Comparison of ENCODE assay signal across 21 cellular contexts in the genomic region with DNA sequence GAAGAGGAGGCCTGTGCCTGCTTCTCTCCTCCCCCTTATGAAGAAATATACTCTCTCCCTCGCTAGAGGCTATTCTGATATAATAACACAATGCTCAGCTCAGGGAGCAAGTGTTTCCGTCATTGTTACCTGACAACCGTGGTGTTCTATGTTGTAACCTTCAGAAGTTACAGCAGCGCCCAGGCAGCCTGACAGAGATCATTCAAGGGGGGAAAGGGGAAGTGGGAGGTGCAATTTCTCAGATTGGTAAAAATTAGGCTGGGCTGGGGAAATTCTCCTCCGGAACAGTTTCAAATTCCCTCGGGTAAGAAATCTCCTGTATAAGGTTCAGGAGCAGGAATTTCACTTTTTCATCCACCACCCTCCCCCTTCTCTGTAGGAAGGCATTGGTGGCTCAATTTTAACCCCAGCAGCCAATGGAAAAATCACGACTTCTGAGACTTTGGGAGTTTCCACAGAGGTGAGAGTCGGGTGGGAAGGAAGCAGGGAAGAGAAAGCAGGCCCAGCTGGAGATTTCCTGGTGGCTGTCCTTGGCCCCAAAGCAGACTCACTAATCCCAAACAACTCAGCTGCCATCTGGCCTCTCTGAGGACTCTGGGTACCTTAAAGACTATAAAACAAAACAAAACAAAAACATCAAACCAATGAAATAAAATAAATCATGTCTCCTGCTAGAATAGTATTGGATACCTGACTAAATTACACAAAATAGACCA. TPM values are rescaled to one million over a fixed set of nuclear protein-coding genes. Genes with fewer than 3 reads are reported as not detected.
A peak's percentile ranks its signal among the peaks of the same experiment; 100 is the strongest.
DNase-seq lines count a peak whose midpoint lies in the region; ATAC-seq and TF ChIP-seq lines count a peak whose summit lies in the region.
"Had no signal": no experiment of that assay in that cellular context is flagged by ENCODE, and none has a peak within 500 bp of the region (broad histone marks: within the 10 kb centered on the region; RNA-seq: fewer than 3 reads in every experiment).

No MANE protein-coding gene starts in this region.

- TF ChIP-seq POLR2A in NB4 (IDR thresholded peaks at IDR 0.05; ENCODE audit: extremely low read depth, insufficient read length) (no peak), lower leg skin (IDR thresholded peaks at IDR 0.05) (no peak)

- intact Hi-C loops in OCI-LY7 (cut with micrococcal nuclease; ENCODE audit: unreplicated experiment) (no loop called here), lower leg skin (cut with DNase I; ENCODE audit: low total_unique reads) (no loop called here), PC-9 (cut with micrococcal nuclease; ENCODE audit: unreplicated experiment) (no loop called here)

- no peaks in the 10 kb centered on the region for H3F3A ChIP-seq in PC-9 (ENCODE audit: insufficient read depth, low read depth)

- POLR2A ChIA-PET in OCI-LY7 (lab: Charles Lee) (interaction anchor here (0.6 to 0.9 kb wide), 2 partner anchors 21 to 153 kb away, joined by 3 read pairs; no protein-coding TSS in a partner anchor), PC-9 (lab: Charles Lee; ENCODE audit: unreplicated experiment) (no interaction called here)

- WGBS in lower leg skin, 2 donors, result 49 to 55% methylated on average over 8 of the region's 8 CpGs

- DNase-seq in DMS 273 (lab: John Stamatoyannopoulos, UW; ENCODE audit: unreplicated experiment) (peak; percentile 10), DMS 273 treated with DMSO at 0.1 percent for 48 hours (lab: John Stamatoyannopoulos, UW) (no peak), NB4 (ENCODE audit: low read depth) (peak; percentile 20), OCI-LY7 (ENCODE audit: low spot score) (no peak), naive B cell (no peak), NCI-H345 (lab: John Stamatoyannopoulos, UW) (no peak), lower leg skin (ENCODE audit: low spot score in 2 of 2) (no peak), PC-9 (no peak)
- DNase-seq: C1 segment of cervical spinal cord, DMS79, KBM-7, MG63, NCI-H1417 treated with DMSO at 0.1 percent for 48 hours, NCI-H2029 treated with DMSO at 0.1 percent for 48 hours, NCI-H526 treated with DMSO at 0.1 percent for 48 hours, OCI-M1 had no signal

- CTCF ChIA-PET in OCI-LY7 (lab: Charles Lee; ENCODE audit: unreplicated experiment) (no interaction called here), PC-9 (lab: Charles Lee) (no interaction called here)

- H3K4me1 ChIP-seq in OCI-LY7 (ENCODE audit: insufficient read depth, low read length, poor library complexity, severe bottlenecking), result peaks cover 13% of the 10 kb centered on the region
- H3K4me1 ChIP-seq in PC-9 (replicated peaks; ENCODE audit: insufficient read depth), result peaks cover 6% of the 10 kb centered on the region; the same call in 1 of the 2 replicates

- H3K36me3 ChIP-seq in OCI-LY7 (ENCODE audit: insufficient read depth, low read length) (no peaks in the 10 kb centered on the region), PC-9 (ENCODE audit: low read depth) (no peaks in the 10 kb centered on the region)
- H3K36me3 ChIP-seq: MG63 had no signal

- peaks cover 67 to 78% (median 73%) of the 10 kb centered on the region in 3 donors for H3K27me3 Mint-ChIP-seq in naive B cell

- no peaks in the 10 kb centered on the region for H4K20me1 ChIP-seq in OCI-LY7 (ENCODE audit: insufficient read depth, low read length)
- no peaks in the 10 kb centered on the region for H4K20me1 ChIP-seq in PC-9 (ENCODE audit: insufficient read depth)

- no peak overlapping the region for H3K27ac Mint-ChIP-seq in naive B cell

- peaks cover 0 to 8% (median 4%) of the 10 kb centered on the region in 3 donors for H3K4me1 Mint-ChIP-seq in naive B cell

- BruUV-seq in OCI-LY7 (replicated peaks; lab: Mats Ljungman, UMichigan) (no TSS peak), PC-9 (replicated peaks; lab: Mats Ljungman, UMichigan) (no TSS peak)

- H3K27me3 ChIP-seq in PC-9 (ENCODE audit: insufficient read depth, low read depth), result no peaks in the 10 kb centered on the region
- H3K27me3 ChIP-seq: MG63 had no signal

- H3K79me2 ChIP-seq in OCI-LY7 (ENCODE audit: insufficient read depth, low read depth, low read length) (no peaks in the 10 kb centered on the region), PC-9 (ENCODE audit: low read depth) (no peaks in the 10 kb centered on the region)

- H3K27ac ChIP-seq in OCI-LY7 (ENCODE audit: low read depth, low read length, poor library complexity, severe bottlenecking) (no peak overlapping the region), PC-9 (no peak overlapping the region)
- H3K27ac ChIP-seq: 22Rv1, HL-60, RWPE1 had no signal

- H3K4me3 ChIP-seq in NB4 (ENCODE audit: low read depth, low read length) (no peak overlapping the region), OCI-LY7 (ENCODE audit: low read depth, low read length, poor library complexity, severe bottlenecking) (no peak overlapping the region), lower leg skin (ENCODE audit: low read depth, poor library complexity, severe bottlenecking) (no peak overlapping the region), PC-9 (no peak overlapping the region)
- H3K4me3 ChIP-seq: MG63 had no signal

- no peaks in the 10 kb centered on the region for H3K9me2 ChIP-seq in OCI-LY7 (ENCODE audit: insufficient read depth, low read length)
- H3K9me2 ChIP-seq in PC-9 (ENCODE audit: insufficient read depth), result no peaks in the 10 kb centered on the region

- H3K4me2 ChIP-seq in OCI-LY7 (ENCODE audit: low read length) (peak overlapping the region; percentile 9; the same call in 1 of the 2 replicates), PC-9 (no peak overlapping the region)

- no peaks in the 10 kb centered on the region for H3K9me3 ChIP-seq in OCI-LY7 (ENCODE audit: low read length)
- H3K9me3 ChIP-seq in PC-9 (ENCODE audit: insufficient read depth, low read depth), result no peaks in the 10 kb centered on the region
- H3K9me3 ChIP-seq: MG63 had no signal

- H3K36me3 Mint-ChIP-seq in naive B cell, result no peaks in the 10 kb centered on the region

- TF ChIP-seq CTCF in NB4 (IDR thresholded peaks at IDR 0.05; ENCODE audit: low read depth, low read length) (no peak), OCI-LY7 (conservative IDR thresholded peaks at IDR 0.05; ENCODE audit: low read length) (no peak), lower leg skin (IDR thresholded peaks at IDR 0.05) (no peak), PC-9 (conservative IDR thresholded peaks at IDR 0.05) (no peak)

- no peak overlapping the region for H3K4me3 Mint-ChIP-seq in naive B cell

- H3K9me3 Mint-ChIP-seq in naive B cell, result peaks cover 0 to 8% (median 0%) of the 10 kb centered on the region in 7 donors

- H2AFZ ChIP-seq in OCI-LY7 (ENCODE audit: low read length), result peak overlapping the region; percentile 10; the same call in 1 of the 2 replicates
- H2AFZ ChIP-seq in PC-9, result no peak overlapping the region

- peak; percentile 28 to 50 for ATAC-seq in naive B cell (ENCODE audit: low read depth in 2 of 2)

RNA-seq across cellular contexts. Expression of a gene that starts 1.3 kb away (rescaled TPM):
- not detected in 2 replicates for total RNA-seq in OCI-LY7 (2014; rRNA removed; shearing (Covaris generic))
- total RNA-seq in OCI-LY7 (2022), result 0.25 TPM in 1 of 2 replicates, not detected in the other
- polyA plus RNA-seq in naive B cell (ENCODE audit: low read depth in 6 of 6), result not detected
- total RNA-seq in lower leg skin, result not detected
- total RNA-seq in PC-9 (2021), result not detected in 2 replicates
- total RNA-seq: H1, SK-MEL-5 had no signal
- polyA plus RNA-seq: H1 had no signal

RNA-seq across cellular contexts. Expression of a gene that starts 53.9 kb away (rescaled TPM):
- total RNA-seq in OCI-LY7 (2014; rRNA removed; shearing (Covaris generic)), result not detected in 2 replicates
- total RNA-seq in OCI-LY7 (2022), result not detected in 2 replicates
- not detected for polyA plus RNA-seq in naive B cell (ENCODE audit: low read depth in 6 of 6)
- total RNA-seq in lower leg skin, result 1 to 10 TPM in 2 of 4 donors, under 1 TPM in 1, not detected in 1; 0.25 to 1.5 (median 1.3) TPM
- total RNA-seq in PC-9 (2021), result 7.8 and 9.9 TPM in 2 replicates

Comparison
In these comparisons a context has a peak if more than half of its experiments do, and no peak if none do; other contexts are left out.
1. DNase-seq: peak in DMS 273 (single experiment) and NB4 (single experiment); none in DMS 273 treated with DMSO at 0.1 percent for 48 hours (single experiment), OCI-LY7 (single experiment), naive B cell (single experiment), NCI-H345 (single experiment), lower leg skin (0 of 2) and PC-9 (0 of 2).